Comparison of ENCODE assay signal across 12 cellular contexts in genomic region chr12:51864701-51865469, GRCh38. TPM values are rescaled to one million over a fixed set of nuclear protein-coding genes. Genes with fewer than 3 reads are reported as not detected.
DNase-seq lines count a peak whose midpoint lies in the region; ATAC-seq and TF ChIP-seq lines count a peak whose summit lies in the region.
"Had no signal": no experiment of that assay in that cellular context is flagged by ENCODE, and none has a peak within 500 bp of the region (broad histone marks: within the 10 kb centered on the region; RNA-seq: fewer than 3 reads in every experiment).

No MANE protein-coding gene starts in this region.

- H3K27me3 Mint-ChIP-seq in GM23338 (ENCODE audit: insufficient read depth, low read depth, poor library complexity), result peaks cover 38% of the 10 kb centered on the region
- H3K27me3 Mint-ChIP-seq in nephron progenitor cell (ENCODE audit: low read depth, poor library complexity), result peaks cover 12% of the 10 kb centered on the region

- H3K9me3 ChIP-seq in AG04450 (ENCODE audit: control insufficient read depth, insufficient read depth, low read length), result no peaks in the 10 kb centered on the region; the same call in 1 of the 2 replicates
- H3K9me3 ChIP-seq in testis, result no peaks in the 10 kb centered on the region

- peaks cover 67% of the 10 kb centered on the region for H3K4me1 ChIP-seq in GM23338 (ENCODE audit: insufficient read depth)
- peaks cover 5% of the 10 kb centered on the region for H3K4me1 ChIP-seq in testis

- DNase-seq in AG04450 (ENCODE audit: low read depth, low spot score) (no peak), GM23338 (ENCODE audit: low spot score) (peak; percentile 60), dorsolateral prefrontal cortex (no peak), nephron progenitor cell (peak; percentile 50), testis (no peak), NCI-H1694 treated with DMSO at 0.1 percent for 48 hours (lab: John Stamatoyannopoulos, UW) (no peak), D341Med (ENCODE audit: low spot score) (no peak)
- DNase-seq: activated CD4-positive, alpha-beta T cell treated with anti-CD3 and anti-CD28 coated beads, Interleukin-2, amount 10 ng/mL, durations not matched to agents 24 days and 14 days had no signal

- WGBS in testis, 2 donors, result 54 to 56% methylated on average over 5 to 12 of the region's 12 CpGs

- CTCF ChIA-PET in AG04450 (lab: Charles Lee), result interaction anchor here (1.0 to 2.7 kb wide), 3 partner anchors 8 to 161 kb away, joined by 3 to 14 read pairs (median 3); no protein-coding TSS in a partner anchor

- H3K9me3 Mint-ChIP-seq in GM23338 (no peaks in the 10 kb centered on the region; the same call in 2 of the 3 replicates), nephron progenitor cell (no peaks in the 10 kb centered on the region)
- H3K9me3 Mint-ChIP-seq: activated CD4-positive, alpha-beta T cell treated with anti-CD3 and anti-CD28 coated beads, Interleukin-2, amount 10 ng/mL, durations not matched to agents 24 days and 14 days had no signal

- H4K20me1 ChIP-seq in GM23338 (replicated peaks; ENCODE audit: insufficient read depth), result no peaks in the 10 kb centered on the region

- H3K4me3 ChIP-seq in AG04450 (ENCODE audit: low read depth, low read length) (peak overlapping the region; percentile 43; the same call in 1 of the 2 replicates), GM23338 (peak overlapping the region; percentile 67), dorsolateral prefrontal cortex (peak overlapping the region in 58 of 59 donors; percentile 32 to 72 (median 62)), testis (peak overlapping the region in 1 of 2 donors; percentile 32)
- H3K4me3 ChIP-seq: lung had no signal

- peak overlapping the region; percentile 85 for H3K4me3 Mint-ChIP-seq in GM23338
- H3K4me3 Mint-ChIP-seq in nephron progenitor cell, result peak overlapping the region; percentile 68
- H3K4me3 Mint-ChIP-seq: activated CD4-positive, alpha-beta T cell treated with anti-CD3 and anti-CD28 coated beads, Interleukin-2, amount 10 ng/mL, durations not matched to agents 24 days and 14 days had no signal

- intact Hi-C loops in dorsolateral prefrontal cortex (cut with DNase I), result no loop called here
- intact Hi-C loops in testis (cut with DNase I; ENCODE audit: low total_unique reads), result no loop called here

- TF ChIP-seq POLR2A in testis (IDR thresholded peaks at IDR 0.05), result no peak

- H3K36me3 ChIP-seq in GM23338 (ENCODE audit: insufficient read depth), result no peaks in the 10 kb centered on the region
- no peaks in the 10 kb centered on the region for H3K36me3 ChIP-seq in testis (ENCODE audit: low read depth, missing control alignments)

- peak overlapping the region; percentile 92 for H2AFZ ChIP-seq in GM23338

- H3K4me1 Mint-ChIP-seq in GM23338 (peaks cover 64% of the 10 kb centered on the region), nephron progenitor cell (peaks cover 83% of the 10 kb centered on the region)
- H3K4me1 Mint-ChIP-seq: activated CD4-positive, alpha-beta T cell treated with anti-CD3 and anti-CD28 coated beads, Interleukin-2, amount 10 ng/mL, durations not matched to agents 24 days and 14 days had no signal

- no peaks in the 10 kb centered on the region for H3K9me2 ChIP-seq in GM23338 (ENCODE audit: insufficient read depth)

- no peaks in the 10 kb centered on the region for H3K79me2 ChIP-seq in GM23338 (replicated peaks; ENCODE audit: insufficient read depth)

- peak; percentile 5 for ATAC-seq in GM23338
- no peak for ATAC-seq in GM21723 (IDR thresholded peaks at IDR 0.05; ENCODE audit: unreplicated experiment)
- ATAC-seq: Panc1 had no signal

- H3F3A ChIP-seq in GM23338 (replicated peaks; ENCODE audit: low read depth), result peaks cover 38% of the 10 kb centered on the region

- peak overlapping the region; percentile 97 for H3K4me2 ChIP-seq in GM23338

- H3K27ac ChIP-seq in AG04450 (ENCODE audit: low read depth, low read length) (no peak overlapping the region), GM23338 (ENCODE audit: low read depth) (peak overlapping the region; percentile 85), dorsolateral prefrontal cortex (peak overlapping the region in 24 of 59 donors; percentile 8 to 70 (median 49)), testis (no peak overlapping the region)

- TF ChIP-seq CTCF in AG04450 (IDR thresholded peaks at IDR 0.05; ENCODE audit: low read depth, low read length) (no peak), GM23338 (conservative IDR thresholded peaks at IDR 0.05; ENCODE audit: low read depth in 2 of 2) (no peak), dorsolateral prefrontal cortex (IDR thresholded peaks at IDR 0.05 in 54 of 56, conservative IDR thresholded peaks at IDR 0.05 in 2 of 56; ENCODE audit: low read depth in 1 of 56, partially characterized antibody in 56 of 56) (no peak), nephron progenitor cell (IDR thresholded peaks at IDR 0.05) (no peak), testis (IDR thresholded peaks at IDR 0.05) (no peak)

- H3K27me3 ChIP-seq in AG04450 (ENCODE audit: control insufficient read depth, insufficient read depth, low read length) (peaks cover 22% of the 10 kb centered on the region), GM23338 (ENCODE audit: insufficient read depth) (peaks cover 49% of the 10 kb centered on the region), dorsolateral prefrontal cortex (peaks cover 0 to 29% (median 0%) of the 10 kb centered on the region in 45 donors), testis (no peaks in the 10 kb centered on the region)

- 0 out of 2 replicates have a peak overlapping the region, but pooled peaks have one; percentile 62 for H3K27ac Mint-ChIP-seq in GM23338
- peak overlapping the region; percentile 94 for H3K27ac Mint-ChIP-seq in nephron progenitor cell
- H3K27ac Mint-ChIP-seq: activated CD4-positive, alpha-beta T cell treated with anti-CD3 and anti-CD28 coated beads, Interleukin-2, amount 10 ng/mL, durations not matched to agents 24 days and 14 days had no signal

- no peaks in the 10 kb centered on the region for H3K36me3 Mint-ChIP-seq in GM23338 (ENCODE audit: low read depth)
- no peaks in the 10 kb centered on the region for H3K36me3 Mint-ChIP-seq in nephron progenitor cell (ENCODE audit: low read depth)

- POLR2A ChIA-PET in AG04450 (lab: Yijun Ruan, JAX), result interaction anchor here (0.6 to 1.3 kb wide), 3 partner anchors 9 to 31 kb away, joined by 3 to 4 read pairs (median 4); no protein-coding TSS in a partner anchor

TF ChIP-seq in GM23338, 12 proteins besides CTCF, POLR2A, EP300 and RAD21 (continues in another document):
- TF ChIP-seq ZNF331 (CRISPR knock-in tag; IDR thresholded peaks at IDR 0.05; ENCODE audit: low read depth) (no peak), EZH2 (IDR thresholded peaks at IDR 0.05; ENCODE audit: low read depth, unreplicated experiment) (no peak), EZH2phosphoT487 (IDR thresholded peaks at IDR 0.05; ENCODE audit: unreplicated experiment) (no peak)

RNA-seq across cellular contexts. Expression of gene FIGNL2, which starts 16.4 kb away (rescaled TPM):
- 0.22 and 0.26 TPM in 2 replicates for polyA plus RNA-seq in AG04450 (2011; rRNA removed)
- 0.74 and 1.3 TPM in 2 replicates for polyA minus RNA-seq in AG04450 (2011; rRNA and poly(A)+ RNA removed)
- 4.1 and 5.2 TPM in 2 replicates for total RNA-seq in GM23338 (2014; rRNA removed; shearing (Covaris generic))
- 1.1 and 1.4 TPM in 2 replicates for polyA plus RNA-seq in GM23338 (2016; fragmentation: Nextera tagmentation; extraction: Ambion mirVana)
- 1 to 10 TPM in 119 of 120 experiments, under 1 TPM in 1; 0.93 to 4.3 (median 2.1) TPM for total RNA-seq in dorsolateral prefrontal cortex
- total RNA-seq in testis, result 1 to 10 TPM; 1.7 to 2.1 TPM
- 1.1 TPM for polyA plus RNA-seq in testis (ENCODE audit: insufficient read depth, low read depth, low replicate concordance)

RNA-seq across cellular contexts. Expression of gene ANKRD33, which starts 23.0 kb away (rescaled TPM):
- polyA plus RNA-seq in AG04450 (2011; rRNA removed) (not detected in 2 replicates), GM23338 (2016; fragmentation: Nextera tagmentation; extraction: Ambion mirVana) (0.27 and 0.42 TPM in 2 replicates), testis (ENCODE audit: insufficient read depth, low read depth, low replicate concordance) (0.25 TPM)
- polyA minus RNA-seq in AG04450 (2011; rRNA and poly(A)+ RNA removed), result 0.09 TPM in 1 of 2 replicates, not detected in the other
- 0.27 and 1.7 TPM in 2 replicates for total RNA-seq in GM23338 (2014; rRNA removed; shearing (Covaris generic))
- total RNA-seq in dorsolateral prefrontal cortex (1 to 10 TPM in 2 of 120 experiments, under 1 TPM in 30, not detected in 88; 0.17 to 1.7 (median 0.37) TPM), testis (under 1 TPM in 1 of 2 donors, not detected in 1; 0.68 TPM)
- total RNA-seq: activated CD4-positive, alpha-beta T cell treated with anti-CD3 and anti-CD28 coated beads, Interleukin-2, amount 10 ng/mL, durations not matched to agents 24 days and 14 days; dermis blood vessel endothelial cell had no signal

RNA-seq across cellular contexts. Expression of gene ACVRL1, which starts 42.4 kb away (rescaled TPM):
- polyA plus RNA-seq in AG04450 (2011; rRNA removed) (11.1 and 13.4 TPM in 2 replicates), GM23338 (2016; fragmentation: Nextera tagmentation; extraction: Ambion mirVana) (0.23 TPM in 1 of 2 replicates, not detected in the other), testis (ENCODE audit: insufficient read depth, low read depth, low replicate concordance) (9.9 TPM)
- polyA minus RNA-seq in AG04450 (2011; rRNA and poly(A)+ RNA removed), result 22.7 and 24.7 TPM in 2 replicates
- total RNA-seq in GM23338 (2014; rRNA removed; shearing (Covaris generic)), result 0.28 and 0.62 TPM in 2 replicates
- total RNA-seq in dorsolateral prefrontal cortex (10 to 100 TPM in 111 of 120 experiments, 1 to 10 TPM in 9; 5.8 to 41.3 (median 17.1) TPM), testis (1 to 10 TPM; 9.1 to 9.5 TPM)
- total RNA-seq: activated CD4-positive, alpha-beta T cell treated with anti-CD3 and anti-CD28 coated beads, Interleukin-2, amount 10 ng/mL, durations not matched to agents 24 days and 14 days had no signal

Comparison
In these comparisons a context has a peak if more than half of its experiments do, and no peak if none do; other contexts are left out.
1. DNase-seq: peak in GM23338 (single experiment) and nephron progenitor cell (single experiment); none in AG04450 (single experiment), dorsolateral prefrontal cortex (0 of 10), testis (single experiment), NCI-H1694 treated with DMSO at 0.1 percent for 48 hours (single experiment) and D341Med (single experiment).